In the genomic region with DNA sequence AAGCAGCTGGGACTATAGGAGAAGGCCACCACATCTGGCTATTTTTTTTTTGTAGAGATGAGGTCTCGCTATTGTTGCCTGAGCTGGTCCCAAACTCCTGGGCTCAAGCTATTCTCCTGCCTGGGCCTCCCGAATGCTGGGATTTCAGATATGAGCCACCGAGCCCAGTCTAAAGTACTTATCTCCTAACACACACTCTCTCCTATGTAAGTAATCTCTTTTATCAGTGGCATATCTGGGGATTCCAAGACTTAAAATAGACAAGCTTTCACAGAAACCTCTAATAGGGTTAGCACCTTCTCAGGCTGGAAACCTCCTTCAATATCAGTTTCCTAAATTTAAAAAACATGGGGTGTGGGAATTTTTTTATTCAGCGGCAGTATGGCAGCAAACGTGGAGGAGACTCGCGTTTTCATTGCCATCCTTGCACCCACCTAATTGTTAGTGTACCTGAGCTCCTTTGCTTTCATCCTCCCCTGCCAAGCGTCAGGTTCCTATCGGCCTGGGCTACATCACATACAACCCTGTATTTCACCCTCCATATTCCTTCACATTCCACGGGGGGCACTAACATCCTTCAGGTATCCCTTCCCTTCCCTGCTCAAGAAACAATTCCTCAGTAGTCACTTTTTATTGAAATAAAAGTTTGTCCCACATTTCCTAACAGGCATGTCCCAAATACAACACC, we compare ENCODE assay signal across 8 cellular contexts. TPM values are rescaled to one million over a fixed set of nuclear protein-coding genes. Genes with fewer than 3 reads are reported as not detected.
DNase-seq lines count a peak whose midpoint lies in the region; ATAC-seq and TF ChIP-seq lines count a peak whose summit lies in the region.

No MANE protein-coding gene starts in this region.

- H3K36me3 Mint-ChIP-seq in CD8-positive, alpha-beta T cell: peaks cover 11% of the 10 kb centered on the region

- peaks cover 17% of the 10 kb centered on the region for H3K4me1 ChIP-seq in CD8-positive, alpha-beta T cell (ENCODE audit: insufficient read depth, low read length)
- peaks cover 4% of the 10 kb centered on the region for H3K4me1 ChIP-seq in mucosa of stomach (ENCODE audit: control insufficient read depth, insufficient read depth, low read length)

- intact Hi-C loops in CD8-positive, alpha-beta T cell (cut with DNase I, micrococcal nuclease): loop anchor here (1.0 to 10.0 kb wide), 5 partner anchors 30 to 741 kb away; a partner anchor contains a TSS

- H3K9ac ChIP-seq in mucosa of stomach (ENCODE audit: low read length): peak overlapping the region; percentile 85

- H3K27me3 Mint-ChIP-seq in CD8-positive, alpha-beta T cell (ENCODE audit: low read depth): peaks cover 4% of the 10 kb centered on the region

- CTCF ChIA-PET in CD8-positive, alpha-beta T cell (lab: Charles Lee): interaction anchor here (0.6 to 1.5 kb wide), 5 partner anchors 18 to 165 kb away, joined by 3 to 5 read pairs (median 4); a partner anchor contains a TSS

- H3K36me3 ChIP-seq in CD8-positive, alpha-beta T cell (ENCODE audit: insufficient read depth, low read length): no peaks in the 10 kb centered on the region
- H3K36me3 ChIP-seq in MG63: no peaks in the 10 kb centered on the region
- no peaks in the 10 kb centered on the region for H3K36me3 ChIP-seq in mucosa of stomach (ENCODE audit: control insufficient read depth, insufficient read depth, low read length)

- POLR2A ChIA-PET in CD8-positive, alpha-beta T cell (lab: Charles Lee): interaction anchor here (0.6 to 0.9 kb wide), 2 partner anchors 11 to 30 kb away, joined by 3 read pairs; a partner anchor contains a TSS

- ATAC-seq in CD8-positive, alpha-beta T cell: no peak
- ATAC-seq in GM21619 (IDR thresholded peaks at IDR 0.05; ENCODE audit: unreplicated experiment): no peak
- ATAC-seq in HG03521 (IDR thresholded peaks at IDR 0.05; ENCODE audit: unreplicated experiment): no peak
- no peak for ATAC-seq in HG03460 (IDR thresholded peaks at IDR 0.05; ENCODE audit: unreplicated experiment)

- H3K9me3 ChIP-seq in CD8-positive, alpha-beta T cell (ENCODE audit: low read length): no peaks in the 10 kb centered on the region
- peaks cover 3% of the 10 kb centered on the region; the same call in 1 of the 2 replicates for H3K9me3 ChIP-seq in MG63
- no peaks in the 10 kb centered on the region for H3K9me3 ChIP-seq in mucosa of stomach (ENCODE audit: control insufficient read depth, low read length)

- peak overlapping the region; percentile 96 for H3K27ac Mint-ChIP-seq in CD8-positive, alpha-beta T cell

- no peak overlapping the region for H3K27ac ChIP-seq in CD8-positive, alpha-beta T cell (ENCODE audit: low read depth, low read length)

- no peaks in the 10 kb centered on the region for H3K9me3 Mint-ChIP-seq in CD8-positive, alpha-beta T cell

- no peaks in the 10 kb centered on the region for H3K27me3 ChIP-seq in CD8-positive, alpha-beta T cell (ENCODE audit: insufficient read depth, low read length)
- peaks cover 5% of the 10 kb centered on the region for H3K27me3 ChIP-seq in MG63
- no peaks in the 10 kb centered on the region for H3K27me3 ChIP-seq in mucosa of stomach (ENCODE audit: control insufficient read depth, insufficient read depth, low read length)

- TF ChIP-seq CTCF in CD8-positive, alpha-beta T cell (IDR thresholded peaks at IDR 0.05): no peak
- no peak for TF ChIP-seq CTCF in cardiac fibroblast (IDR thresholded peaks at IDR 0.05; ENCODE audit: low read depth, low read length)

- DNase-seq in CD8-positive, alpha-beta T cell: no peak
- DNase-seq in MG63 (no peak), cardiac fibroblast (ENCODE audit: low read depth in 2 of 2) (no peak)
- no peak for DNase-seq in stimulated activated CD4-positive, alpha-beta T cell treated with anti-CD3 and anti-CD28 coated beads, Interleukin-4, amount 100 ng/mL, for 24 hours

- peak overlapping the region; percentile 72 for H3K4me3 ChIP-seq in CD8-positive, alpha-beta T cell (ENCODE audit: low read depth, low read length)
- peak overlapping the region; percentile 69 for H3K4me3 ChIP-seq in MG63
- H3K4me3 ChIP-seq in cardiac fibroblast (replicated peaks in 1 of 2; ENCODE audit: low read depth in 2 of 2, low read length in 2 of 2): peak overlapping the region; percentile 66 to 78
- peak overlapping the region; percentile 42 for H3K4me3 ChIP-seq in mucosa of stomach (ENCODE audit: low read length)

- H3K4me1 Mint-ChIP-seq in CD8-positive, alpha-beta T cell (ENCODE audit: low read depth): peaks cover 31% of the 10 kb centered on the region

- peak overlapping the region; percentile 98 for H3K4me3 Mint-ChIP-seq in CD8-positive, alpha-beta T cell

RNA-seq across cellular contexts. Expression of a gene that starts 1.1 kb away (rescaled TPM):
- 10 to 100 TPM; 59.2 to 63.4 TPM for total RNA-seq in CD8-positive, alpha-beta T cell
- total RNA-seq in MG63 (2014; rRNA removed; shearing (Covaris generic); ENCODE audit: low replicate concordance): 8.4 and 20.0 TPM in 2 replicates

RNA-seq across cellular contexts. Expression of a gene that starts 17.3 kb away (rescaled TPM):
- total RNA-seq in CD8-positive, alpha-beta T cell: not detected
- total RNA-seq in MG63 (2014; rRNA removed; shearing (Covaris generic); ENCODE audit: low replicate concordance): not detected in 2 replicates

RNA-seq across cellular contexts. Expression of a gene that starts 29.5 kb away (rescaled TPM):
- 10 to 100 TPM; 41.0 to 45.1 TPM for total RNA-seq in CD8-positive, alpha-beta T cell
- 68.7 and 99.1 TPM in 2 replicates for total RNA-seq in MG63 (2014; rRNA removed; shearing (Covaris generic); ENCODE audit: low replicate concordance)

RNA-seq across cellular contexts. Expression of a gene that starts 36.7 kb away (rescaled TPM):
- total RNA-seq in CD8-positive, alpha-beta T cell: under 1 TPM; 0.16 to 0.28 TPM
- not detected in 2 replicates for total RNA-seq in MG63 (2014; rRNA removed; shearing (Covaris generic); ENCODE audit: low replicate concordance)

RNA-seq across cellular contexts. Expression of a gene that starts 54.8 kb away (rescaled TPM):
- total RNA-seq in CD8-positive, alpha-beta T cell: 1 to 10 TPM; 4.0 to 5.6 TPM
- total RNA-seq in MG63 (2014; rRNA removed; shearing (Covaris generic); ENCODE audit: low replicate concordance): 65.1 and 90.5 TPM in 2 replicates
